Comparison of ENCODE assay signal across 1 cellular context in genomic region chr19:56105831-56106396, GRCh38.
TF ChIP-seq lines count a peak whose summit lies in the region.

No MANE protein-coding gene starts in this region.

TF ChIP-seq in HepG2, 621 proteins besides CTCF, POLR2A, EP300 and RAD21:
- TF ChIP-seq ZHX1 (CRISPR knock-in tag; IDR thresholded peaks at IDR 0.05; ENCODE audit: low read depth) (0 out of 2 replicates have a peak, but pooled peaks have one; percentile 19), AGO2 (optimal IDR thresholded peaks at IDR 0.05; ENCODE audit: low read depth, low read length) (peak; percentile 80)
